Comparison of ENCODE assay signal across 8 cellular contexts in the genomic region with DNA sequence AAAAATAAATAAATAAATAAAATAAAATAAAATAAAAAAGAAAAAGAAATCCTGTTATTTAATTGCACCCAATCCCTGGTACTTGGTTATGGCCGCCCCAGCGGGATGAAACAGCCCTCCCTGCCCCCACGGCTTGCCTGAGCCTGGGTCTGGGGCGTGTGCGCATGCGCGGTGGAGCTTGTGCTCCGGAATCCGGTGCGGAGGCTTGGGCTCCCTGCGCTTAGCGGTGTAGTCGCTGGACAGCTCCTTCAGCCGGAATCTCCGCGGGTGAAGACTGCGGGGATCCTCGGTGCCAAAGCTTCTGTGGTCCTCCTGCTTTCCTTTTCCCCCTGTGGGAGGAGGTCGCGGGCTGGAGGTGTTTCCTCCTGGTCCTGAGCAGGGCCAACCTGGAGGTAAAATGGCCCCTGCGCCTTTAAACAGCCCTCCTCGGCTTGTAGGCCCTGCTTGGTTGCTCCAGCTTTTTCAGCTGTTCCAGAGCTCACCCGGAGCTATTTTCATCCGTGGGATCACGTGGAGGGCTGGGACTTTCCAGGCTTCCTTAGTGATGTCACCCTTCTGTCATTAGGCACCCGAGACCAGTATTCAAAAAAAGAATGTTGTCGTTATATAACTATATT. TPM values are rescaled to one million over a fixed set of nuclear protein-coding genes. Genes with fewer than 3 reads are reported as not detected.
DNase-seq lines count a peak whose midpoint lies in the region; ATAC-seq, FAIRE-seq and TF ChIP-seq lines count a peak whose summit lies in the region.

A gene with protein sequence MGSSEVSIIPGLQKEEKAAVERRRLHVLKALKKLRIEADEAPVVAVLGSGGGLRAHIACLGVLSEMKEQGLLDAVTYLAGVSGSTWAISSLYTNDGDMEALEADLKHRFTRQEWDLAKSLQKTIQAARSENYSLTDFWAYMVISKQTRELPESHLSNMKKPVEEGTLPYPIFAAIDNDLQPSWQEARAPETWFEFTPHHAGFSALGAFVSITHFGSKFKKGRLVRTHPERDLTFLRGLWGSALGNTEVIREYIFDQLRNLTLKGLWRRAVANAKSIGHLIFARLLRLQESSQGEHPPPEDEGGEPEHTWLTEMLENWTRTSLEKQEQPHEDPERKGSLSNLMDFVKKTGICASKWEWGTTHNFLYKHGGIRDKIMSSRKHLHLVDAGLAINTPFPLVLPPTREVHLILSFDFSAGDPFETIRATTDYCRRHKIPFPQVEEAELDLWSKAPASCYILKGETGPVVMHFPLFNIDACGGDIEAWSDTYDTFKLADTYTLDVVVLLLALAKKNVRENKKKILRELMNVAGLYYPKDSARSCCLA (minus strand): TSS at position 468 of the 617 bp plus-strand sequence. CDS start 4,288 bp downstream, outside the sequence.

- H3K9me1 ChIP-seq in keratinocyte (ENCODE audit: control insufficient read depth, extremely low read depth, insufficient read depth, low read length): no peaks in the 10 kb centered on the region

- H3K27ac ChIP-seq in keratinocyte (ENCODE audit: control insufficient read depth, insufficient read depth, low read length): peak within 1 kb of the TSS; percentile 86

- H3K9ac ChIP-seq in keratinocyte (ENCODE audit: control insufficient read depth, extremely low read depth, insufficient read depth, low read length): peak within 1 kb of the TSS; percentile 84

- peak; percentile 42 for ATAC-seq in HG03108 (IDR thresholded peaks at IDR 0.05; ENCODE audit: unreplicated experiment)
- ATAC-seq in HG02938 (IDR thresholded peaks at IDR 0.05; ENCODE audit: unreplicated experiment): no peak

- no peaks in the 10 kb centered on the region for H3K9me3 ChIP-seq in keratinocyte (ENCODE audit: control insufficient read depth, low read depth, low read length)

- no peaks in the 10 kb centered on the region for H3K79me2 ChIP-seq in keratinocyte (ENCODE audit: control insufficient read depth, insufficient read depth, low read length)

- H3K4me3 ChIP-seq in keratinocyte (ENCODE audit: control insufficient read depth in 2 of 3, extremely low read depth in 1 of 3, insufficient read depth in 2 of 3, low read depth in 1 of 3, low read length in 3 of 3): peak within 1 kb of the TSS; percentile 38 to 67 (median 65)

- peaks cover 15% of the 10 kb centered on the region for H3K4me1 ChIP-seq in keratinocyte (ENCODE audit: control insufficient read depth, extremely low read depth, insufficient read depth, low read length)

- no peaks in the 10 kb centered on the region for H3K36me3 ChIP-seq in keratinocyte (ENCODE audit: control insufficient read depth in 2 of 2, extremely low read depth in 1 of 2, insufficient read depth in 2 of 2, low read length in 2 of 2)

- H3K4me2 ChIP-seq in keratinocyte (ENCODE audit: control insufficient read depth, extremely low read depth, insufficient read depth, low read depth, low read length): peak within 1 kb of the TSS; percentile 78

- TF ChIP-seq CTCF in keratinocyte (optimal IDR thresholded peaks at IDR 0.05 in 1 of 3, IDR thresholded peaks at IDR 0.05 in 1 of 3, conservative IDR thresholded peaks at IDR 0.05 in 1 of 3; ENCODE audit: extremely low read depth in 1 of 3, insufficient read depth in 2 of 3, low read length in 3 of 3): no peak

- H2AFZ ChIP-seq in keratinocyte (ENCODE audit: control insufficient read depth, low read length): peak within 1 kb of the TSS; percentile 93

- dilution Hi-C loops in keratinocyte (cut with MboI; ENCODE audit: extremely low pct_ligation_motif_present, low sequenced_read_pairs): no loop called here

- H4K20me1 ChIP-seq in keratinocyte (ENCODE audit: control insufficient read depth, extremely low read depth, insufficient read depth, low read length): no peaks in the 10 kb centered on the region

- DNase-seq in GDM1 (lab: John Stamatoyannopoulos, UW): peak; percentile 75
- peak; percentile 53 for DNase-seq in NCI-H345 treated with DMSO at 0.1 percent for 48 hours (lab: John Stamatoyannopoulos, UW; ENCODE audit: unreplicated experiment)
- peak; percentile 76 for DNase-seq in activated CD4-positive, alpha-beta T cell treated with anti-CD3 and anti-CD28 coated beads for 1 hour
- DNase-seq in cerebellum (ENCODE audit: low spot score): peak; percentile 94
- DNase-seq in keratinocyte (ENCODE audit: low read depth, low spot score): no peak
- peak; percentile 86 for DNase-seq in stimulated activated CD4-positive, alpha-beta T cell treated with anti-CD3 and anti-CD28 coated beads, Interleukin-12 subunit alpha, Interleukin-12 subunit beta, amount 100 ng/mL, for 4 hours

- no peaks in the 10 kb centered on the region for H3K27me3 ChIP-seq in keratinocyte (ENCODE audit: control insufficient read depth, extremely low read depth, insufficient read depth, low read length)

- FAIRE-seq in keratinocyte (lab: Jason Lieb, UNC): peak; percentile 20

RNA-seq across cellular contexts. Expression of the gene that starts here (rescaled TPM):
- 11.7 TPM for total RNA-seq in cerebellum
- 0.35 to 1.3 TPM (median 0.56 TPM) in 3 replicates for polyA plus RNA-seq in keratinocyte
- polyA plus RNA-seq in keratinocyte (2011; ENCODE audit: low read depth): 3.6 TPM
- polyA plus RNA-seq in keratinocyte (2011; cell fraction: cytosol; rRNA removed): 1.2 TPM in 2 replicates
- polyA plus RNA-seq in keratinocyte (2011; cell fraction: nucleus; rRNA removed): 1.8 and 2.7 TPM in 2 replicates
- 1.8 and 3.5 TPM in 2 replicates for polyA plus RNA-seq in keratinocyte (2012; ENCODE audit: low replicate concordance)
- polyA minus RNA-seq in keratinocyte: 0.16 to 1.2 TPM (median 0.56 TPM) in 3 replicates
- not detected for polyA minus RNA-seq in keratinocyte (2011; cell fraction: cytosol; rRNA and poly(A)+ RNA removed)
- polyA minus RNA-seq in keratinocyte (2011; cell fraction: nucleus; rRNA and poly(A)+ RNA removed): 4.7 and 5.0 TPM in 2 replicates
